22 cellular contexts compared by ENCODE assay signal in the genomic region with DNA sequence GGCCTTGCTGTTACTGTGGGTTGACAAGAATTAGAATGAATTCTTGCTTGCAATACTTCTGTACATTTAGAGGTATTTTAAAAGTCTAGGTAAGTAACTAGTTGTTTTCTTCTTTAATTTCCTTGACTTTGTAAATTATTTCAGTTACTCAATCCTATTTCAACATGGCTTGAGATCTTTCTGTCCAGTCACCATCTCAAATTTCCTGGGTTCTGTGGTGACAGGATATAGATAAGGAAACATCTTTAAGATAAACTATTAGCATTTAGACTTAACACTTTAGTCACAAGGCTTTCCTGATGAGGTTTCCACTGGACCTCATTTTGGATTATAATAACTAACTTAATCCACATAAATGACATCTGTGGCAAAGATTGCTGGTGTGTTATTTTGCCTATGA.
"Had no signal": no experiment of that assay in that cellular context is flagged by ENCODE, and none has a peak within 500 bp of the region (broad histone marks: within the 10 kb centered on the region; RNA-seq: fewer than 3 reads in every experiment).

No MANE protein-coding gene starts in this region.

- H3K9me3 ChIP-seq: colonic mucosa, mucosa of descending colon, ovary, right atrium auricular region, sigmoid colon, stomach, thoracic aorta had no signal

- H3K27ac Mint-ChIP-seq: naive thymus-derived CD8-positive, alpha-beta T cell had no signal

- H3K36me3 Mint-ChIP-seq: naive thymus-derived CD8-positive, alpha-beta T cell had no signal

- H3K27me3 ChIP-seq: colonic mucosa, foreskin keratinocyte, ovary, right atrium auricular region, sigmoid colon, stomach, transverse colon had no signal

- H3K36me3 ChIP-seq: colonic mucosa, ovary, right atrium auricular region, sigmoid colon, stomach, thoracic aorta, transverse colon had no signal

- H3K4me3 ChIP-seq: colonic mucosa, mucosa of descending colon, ovary, right atrium auricular region, sigmoid colon, stomach, thoracic aorta, transverse colon had no signal

- H3K4me3 Mint-ChIP-seq: naive thymus-derived CD8-positive, alpha-beta T cell had no signal

- ATAC-seq: foreskin keratinocyte; left lobe of liver; mucosa of descending colon; naive thymus-derived CD8-positive, alpha-beta T cell had no signal

- H3K4me1 ChIP-seq: colonic mucosa, right atrium auricular region, sigmoid colon, stomach, transverse colon had no signal

- H3K27ac ChIP-seq: colonic mucosa, foreskin keratinocyte, ovary, right atrium auricular region, sigmoid colon, stomach, thoracic aorta, transverse colon had no signal

- FAIRE-seq: islet of Langerhans, small intestine had no signal

- H3K4me1 Mint-ChIP-seq: naive thymus-derived CD8-positive, alpha-beta T cell had no signal

- DNase-seq: cerebellar nuclear complex; colonic mucosa; dermis blood vessel endothelial cell; foreskin keratinocyte; head of caudate nucleus; hippocampal formation; mammary epithelial cell; mucosa of descending colon; naive thymus-derived CD8-positive, alpha-beta T cell; nucleus accumbens; ovary; sigmoid colon; small intestine; stimulated activated CD4-positive, alpha-beta T cell treated with anti-CD3 and anti-CD28 coated beads, Interleukin-12 subunit alpha, Interleukin-12 subunit beta, amount 100 ng/mL, for 4 hours; stimulated activated naive CD4-positive, alpha-beta T cell; stomach; substantia nigra; transverse colon had no signal
